ENCODE assay signal across 10 cellular contexts in genomic region chr18:13268035-13268700, GRCh38. TPM values are rescaled to one million over a fixed set of nuclear protein-coding genes. Genes with fewer than 3 reads are reported as not detected.
A peak's percentile ranks its signal among the peaks of the same experiment; 100 is the strongest.
DNase-seq lines count a peak whose midpoint lies in the region; ATAC-seq and TF ChIP-seq lines count a peak whose summit lies in the region.
"Had no signal": no experiment of that assay in that cellular context is flagged by ENCODE, and none has a peak within 500 bp of the region (broad histone marks: within the 10 kb centered on the region; RNA-seq: fewer than 3 reads in every experiment).

No MANE protein-coding gene starts in this region.

- POLR2A ChIA-PET in Caco-2 (lab: Charles Lee) = no interaction called here

- ATAC-seq in GM21423 (IDR thresholded peaks at IDR 0.05; ENCODE audit: unreplicated experiment) = no peak

- BruUV-seq in Caco-2 (replicated peaks; lab: Mats Ljungman, UMichigan) = no TSS peak

- peaks cover 2% of the 10 kb centered on the region for H3K36me3 Mint-ChIP-seq in activated naive CD8-positive, alpha-beta T cell
- no peaks in the 10 kb centered on the region for H3K36me3 Mint-ChIP-seq in Caco-2 (ENCODE audit: insufficient read depth, unreplicated experiment)
- H3K36me3 Mint-ChIP-seq: naive B cell had no signal

- CTCF ChIA-PET in Caco-2 (lab: Charles Lee) = no interaction called here

- no peak overlapping the region for H3K4me3 ChIP-seq in HUES48 (ENCODE audit: low read depth, low read length)
- H3K4me3 ChIP-seq in Caco-2 (ENCODE audit: low read depth, low read length) = no peak overlapping the region

- peaks cover 18% of the 10 kb centered on the region for H3K4me1 ChIP-seq in HUES48 (ENCODE audit: control insufficient read depth, insufficient read depth, low read length)
- H3K4me1 ChIP-seq in Caco-2 = no peaks in the 10 kb centered on the region

- intact Hi-C loops in Caco-2 (cut with micrococcal nuclease; ENCODE audit: unreplicated experiment) = no loop called here

- peak overlapping the region; percentile 13 for H3K4me3 Mint-ChIP-seq in activated naive CD8-positive, alpha-beta T cell
- no peak overlapping the region for H3K4me3 Mint-ChIP-seq in Caco-2 (ENCODE audit: unreplicated experiment)
- H3K4me3 Mint-ChIP-seq: naive B cell had no signal

- H3K9ac ChIP-seq in HUES48 (ENCODE audit: low read depth, low read length) = no peak overlapping the region

- no peak for TF ChIP-seq CTCF in Caco-2 (IDR thresholded peaks at IDR 0.05; ENCODE audit: insufficient read depth in 1 of 2, low read depth in 1 of 2, low read length in 1 of 2, severe bottlenecking in 1 of 2, unreplicated experiment in 1 of 2)

- no peaks in the 10 kb centered on the region for H3K9me3 ChIP-seq in HUES48 (ENCODE audit: control insufficient read depth, insufficient read depth, low read length)
- H3K9me3 ChIP-seq in Caco-2 = no peaks in the 10 kb centered on the region

- H3K27ac Mint-ChIP-seq in activated naive CD8-positive, alpha-beta T cell = peak overlapping the region; percentile 74
- H3K27ac Mint-ChIP-seq in Caco-2 (ENCODE audit: unreplicated experiment) = no peak overlapping the region

- peaks cover 73% of the 10 kb centered on the region for H3K4me1 Mint-ChIP-seq in activated naive CD8-positive, alpha-beta T cell (ENCODE audit: low read depth)
- no peaks in the 10 kb centered on the region for H3K4me1 Mint-ChIP-seq in Caco-2 (ENCODE audit: low read depth, unreplicated experiment)

- H3K27ac ChIP-seq in HUES48 (ENCODE audit: low read depth, low read length) = peak overlapping the region; percentile 13

- no peaks in the 10 kb centered on the region for H3K27me3 Mint-ChIP-seq in activated naive CD8-positive, alpha-beta T cell
- peaks cover 14% of the 10 kb centered on the region for H3K27me3 Mint-ChIP-seq in Caco-2 (ENCODE audit: insufficient read depth, unreplicated experiment)

- 0 out of 2 replicates have a peak, but pooled peaks cover 3% of the 10 kb centered on the region for H3K27me3 ChIP-seq in HUES48 (ENCODE audit: control insufficient read depth, insufficient read depth, low read length)
- H3K27me3 ChIP-seq in Caco-2 (replicated peaks; ENCODE audit: control insufficient read depth, insufficient read depth, low read length) = no peaks in the 10 kb centered on the region

- peak; percentile 53 for DNase-seq in iris pigment epithelial cell (ENCODE audit: low read depth)
- peak; percentile 7 for DNase-seq in smooth muscle cell of the brain vasculature (ENCODE audit: low read depth, low spot score)
- DNase-seq in Caco-2 = no peak
- DNase-seq in stimulated activated CD8-positive, alpha-beta memory T cell treated with anti-CD3 and anti-CD28 coated beads, Interleukin-4, amount 100 ng/mL, for 48 hours = no peak
- DNase-seq: central memory CD4-positive, alpha-beta T cell; naive B cell; NCI-H1694 had no signal

- H3K36me3 ChIP-seq in HUES48 (ENCODE audit: control insufficient read depth, insufficient read depth, low read length) = no peaks in the 10 kb centered on the region
- H3K36me3 ChIP-seq in Caco-2 (ENCODE audit: control insufficient read depth, insufficient read depth, low read length) = no peaks in the 10 kb centered on the region

- no peaks in the 10 kb centered on the region for H3K9me3 Mint-ChIP-seq in activated naive CD8-positive, alpha-beta T cell (ENCODE audit: low read depth)
- no peaks in the 10 kb centered on the region for H3K9me3 Mint-ChIP-seq in Caco-2 (ENCODE audit: unreplicated experiment)
- H3K9me3 Mint-ChIP-seq: naive B cell had no signal

RNA-seq across cellular contexts. Expression of gene LDLRAD4, which starts 49.6 kb away (rescaled TPM):
- 1.2 and 1.5 TPM in 2 replicates for total RNA-seq in Caco-2 (2022)

Comparison
In these comparisons a context has a peak if more than half of its experiments do, and no peak if none do; other contexts are left out.
1. DNase-seq: peak in iris pigment epithelial cell (single experiment) and smooth muscle cell of the brain vasculature (single experiment); none in Caco-2 (0 of 2) and stimulated activated CD8-positive, alpha-beta memory T cell treated with anti-CD3 and anti-CD28 coated beads, Interleukin-4, amount 100 ng/mL, for 48 hours (single experiment).